In the genomic region with DNA sequence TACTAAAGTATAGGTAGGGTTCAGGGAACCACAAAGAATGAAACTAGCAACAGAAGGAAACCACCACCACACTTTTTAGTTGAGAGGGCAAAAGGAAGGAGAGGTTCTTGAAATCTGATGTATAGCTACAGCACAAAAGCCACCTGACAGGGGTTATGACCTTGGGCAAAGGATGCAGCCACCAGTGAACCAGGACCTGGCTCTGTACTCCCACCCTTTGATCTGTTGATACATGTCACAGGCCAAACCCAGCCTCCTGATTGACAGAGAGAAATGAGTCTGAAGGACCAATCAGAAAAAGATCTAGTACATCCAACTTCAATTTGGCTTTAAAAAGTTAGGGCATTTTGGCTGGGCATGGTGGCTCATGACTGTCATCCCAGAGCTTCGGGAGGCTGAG, we compare ENCODE assay signal across 17 cellular contexts. TPM values are rescaled to one million over a fixed set of nuclear protein-coding genes. Genes with fewer than 3 reads are reported as not detected.
A peak's percentile ranks its signal among the peaks of the same experiment; 100 is the strongest.
DNase-seq lines count a peak whose midpoint lies in the region; ATAC-seq, FAIRE-seq and TF ChIP-seq lines count a peak whose summit lies in the region.
"Had no signal": no experiment of that assay in that cellular context is flagged by ENCODE, and none has a peak within 500 bp of the region (broad histone marks: within the 10 kb centered on the region; RNA-seq: fewer than 3 reads in every experiment).

No MANE protein-coding gene starts in this region.

- H3K36me3 Mint-ChIP-seq in activated CD4-positive, alpha-beta T cell treated with anti-CD3 and anti-CD28 coated beads for 36 hours (ENCODE audit: low read depth) = no peaks in the 10 kb centered on the region
- H3K36me3 Mint-ChIP-seq in activated T-helper 2 cell treated with anti-CD3 and anti-CD28 coated beads, Interferon-gamma antibody, Interleukin-2, Interleukin-4, amounts not matched to agents 10 μg/mL and 5 μg/mL and 100 μg/mL, durations not matched to agents 14 hours and 24 hours and 36 hours (ENCODE audit: low read depth) = peaks cover 3% of the 10 kb centered on the region

- FAIRE-seq in D721Med (lab: Jason Lieb, UNC) = no peak

- no peak for TF ChIP-seq POLR2A in GM18505 (IDR thresholded peaks at IDR 0.05; ENCODE audit: borderline replicate concordance, extremely low read depth, insufficient read depth, insufficient read length)

- TF ChIP-seq CTCF in GM06990 (IDR thresholded peaks at IDR 0.05; ENCODE audit: insufficient read depth, low read length, poor library complexity, severe bottlenecking) (no peak), D721Med (IDR thresholded peaks at IDR 0.05; ENCODE audit: insufficient read depth, missing control alignments) (no peak)

- H3K27ac Mint-ChIP-seq in activated CD4-positive, alpha-beta T cell treated with anti-CD3 and anti-CD28 coated beads for 36 hours = no peak overlapping the region
- peak overlapping the region; percentile 83 for H3K27ac Mint-ChIP-seq in activated T-helper 2 cell treated with anti-CD3 and anti-CD28 coated beads, Interferon-gamma antibody, Interleukin-2, Interleukin-4, amounts not matched to agents 10 μg/mL and 5 μg/mL and 100 μg/mL, durations not matched to agents 14 hours and 24 hours and 36 hours

- H3K4me3 ChIP-seq in GM06990 (replicated peaks; ENCODE audit: low read depth, low read length) = no peak overlapping the region
- H3K4me3 ChIP-seq: MG63, PC-9, SK-N-MC had no signal

- peaks cover 7% of the 10 kb centered on the region for H3K4me1 Mint-ChIP-seq in activated CD4-positive, alpha-beta T cell treated with anti-CD3 and anti-CD28 coated beads for 36 hours
- H3K4me1 Mint-ChIP-seq in activated T-helper 2 cell treated with anti-CD3 and anti-CD28 coated beads, Interferon-gamma antibody, Interleukin-2, Interleukin-4, amounts not matched to agents 10 μg/mL and 5 μg/mL and 100 μg/mL, durations not matched to agents 14 hours and 24 hours and 36 hours (ENCODE audit: low read depth) = peaks cover 33% of the 10 kb centered on the region
- H3K4me1 Mint-ChIP-seq: CD8-positive, alpha-beta memory T cell had no signal

- H3K4me3 Mint-ChIP-seq in activated CD4-positive, alpha-beta T cell treated with anti-CD3 and anti-CD28 coated beads for 36 hours = no peak overlapping the region
- H3K4me3 Mint-ChIP-seq in activated T-helper 2 cell treated with anti-CD3 and anti-CD28 coated beads, Interferon-gamma antibody, Interleukin-2, Interleukin-4, amounts not matched to agents 10 μg/mL and 5 μg/mL and 100 μg/mL, durations not matched to agents 14 hours and 24 hours and 36 hours (ENCODE audit: low read depth) = no peak overlapping the region
- H3K4me3 Mint-ChIP-seq: CD8-positive, alpha-beta memory T cell had no signal

- H3K27me3 Mint-ChIP-seq in activated CD4-positive, alpha-beta T cell treated with anti-CD3 and anti-CD28 coated beads for 36 hours = no peaks in the 10 kb centered on the region
- no peaks in the 10 kb centered on the region for H3K27me3 Mint-ChIP-seq in activated T-helper 2 cell treated with anti-CD3 and anti-CD28 coated beads, Interferon-gamma antibody, Interleukin-2, Interleukin-4, amounts not matched to agents 10 μg/mL and 5 μg/mL and 100 μg/mL, durations not matched to agents 14 hours and 24 hours and 36 hours (ENCODE audit: low read depth)

- peak; percentile 23 for DNase-seq in activated CD4-positive, alpha-beta T cell treated with anti-CD3 and anti-CD28 coated beads for 36 hours
- no peak for DNase-seq in activated CD4-positive, alpha-beta T cell treated with anti-CD3 and anti-CD28 coated beads for 4 hours
- DNase-seq in GM06990 (ENCODE audit: extremely low read depth, insufficient read length) (peak; percentile 43), RPMI8226 (peak; percentile 1), MV-4-11 (lab: John Stamatoyannopoulos, UW) (no peak), D721Med (ENCODE audit: insufficient read length, low spot score) (no peak)
- peak; percentile 48 for DNase-seq in activated T-helper 2 cell treated with anti-CD3 and anti-CD28 coated beads, Interferon-gamma antibody, Interleukin-2, Interleukin-4, amounts not matched to agents 10 μg/mL and 5 μg/mL and 100 μg/mL, durations not matched to agents 14 hours and 24 hours and 36 hours (ENCODE audit: low spot score)
- DNase-seq: CD8-positive, alpha-beta memory T cell; GF-D8; MG63; NCI-H187 treated with DMSO at 0.1 percent for 48 hours; NCI-H446; PC-9 had no signal

- H3K36me3 ChIP-seq in GM06990 (ENCODE audit: control insufficient read depth, insufficient read depth, low read length) = no peaks in the 10 kb centered on the region
- H3K36me3 ChIP-seq: MG63 had no signal

- CTCF ChIA-PET in activated CD4-positive, alpha-beta T cell treated with anti-CD3 and anti-CD28 coated beads for 36 hours (lab: Charles Lee) = interaction anchor here (0.7 to 1.1 kb wide), 5 partner anchors 10 to 377 kb away, joined by 3 to 5 read pairs (median 4); no protein-coding TSS in a partner anchor

- no peaks in the 10 kb centered on the region for H3K9me3 Mint-ChIP-seq in activated CD4-positive, alpha-beta T cell treated with anti-CD3 and anti-CD28 coated beads for 36 hours (ENCODE audit: low read depth)
- H3K9me3 Mint-ChIP-seq in activated T-helper 2 cell treated with anti-CD3 and anti-CD28 coated beads, Interferon-gamma antibody, Interleukin-2, Interleukin-4, amounts not matched to agents 10 μg/mL and 5 μg/mL and 100 μg/mL, durations not matched to agents 14 hours and 24 hours and 36 hours = no peaks in the 10 kb centered on the region
- H3K9me3 Mint-ChIP-seq: CD8-positive, alpha-beta memory T cell had no signal

- intact Hi-C loops in activated CD4-positive, alpha-beta T cell treated with anti-CD3 and anti-CD28 coated beads for 36 hours (cut with DNase I, micrococcal nuclease) = loop anchor here in 1 of 2 experiments (10.0 kb wide), 1 partner anchor 188 kb away; a partner anchor contains a TSS
- intact Hi-C loops in activated T-helper 2 cell treated with anti-CD3 and anti-CD28 coated beads, Interferon-gamma antibody, Interleukin-2, Interleukin-4, amounts not matched to agents 10 μg/mL and 5 μg/mL and 100 μg/mL, durations not matched to agents 14 hours and 24 hours and 36 hours (cut with micrococcal nuclease) = loop anchor here (10.0 kb wide), 1 partner anchor 132 kb away; no protein-coding TSS in a partner anchor

- POLR2A ChIA-PET in activated CD4-positive, alpha-beta T cell treated with anti-CD3 and anti-CD28 coated beads for 36 hours (lab: Charles Lee) = no interaction called here

- H3K27me3 ChIP-seq in GM06990 (replicated peaks; ENCODE audit: control insufficient read depth, insufficient read depth, low read length) = no peaks in the 10 kb centered on the region
- H3K27me3 ChIP-seq: MG63 had no signal

- peak; percentile 80 for ATAC-seq in activated CD4-positive, alpha-beta T cell treated with anti-CD3 and anti-CD28 coated beads for 36 hours
- ATAC-seq in GM18505 (IDR thresholded peaks at IDR 0.05; ENCODE audit: unreplicated experiment) = no peak
- ATAC-seq: HCT116, Right ventricle myocardium inferior had no signal

RNA-seq across cellular contexts. Expression of a gene that starts 20.0 kb away (rescaled TPM):
- total RNA-seq in activated CD4-positive, alpha-beta T cell treated with anti-CD3 and anti-CD28 coated beads for 36 hours = 10 to 100 TPM; 59.5 to 73.7 TPM
- total RNA-seq in activated T-helper 2 cell treated with anti-CD3 and anti-CD28 coated beads, Interferon-gamma antibody, Interleukin-2, Interleukin-4, amounts not matched to agents 10 μg/mL and 5 μg/mL and 100 μg/mL, durations not matched to agents 14 hours and 24 hours and 36 hours = 58.9 and 65.3 TPM in 2 replicates

Comparison
In these comparisons a context has a peak if more than half of its experiments do, and no peak if none do; other contexts are left out.
1. DNase-seq: peak in activated CD4-positive, alpha-beta T cell treated with anti-CD3 and anti-CD28 coated beads for 36 hours (single experiment), GM06990 (single experiment), RPMI8226 (single experiment) and activated T-helper 2 cell treated with anti-CD3 and anti-CD28 coated beads, Interferon-gamma antibody, Interleukin-2, Interleukin-4, amounts not matched to agents 10 μg/mL and 5 μg/mL and 100 μg/mL, durations not matched to agents 14 hours and 24 hours and 36 hours (single experiment); none in activated CD4-positive, alpha-beta T cell treated with anti-CD3 and anti-CD28 coated beads for 4 hours (0 of 2), MV-4-11 (single experiment) and D721Med (single experiment).